Comparison of ENCODE assay signal across 9 cellular contexts in the genomic region with DNA sequence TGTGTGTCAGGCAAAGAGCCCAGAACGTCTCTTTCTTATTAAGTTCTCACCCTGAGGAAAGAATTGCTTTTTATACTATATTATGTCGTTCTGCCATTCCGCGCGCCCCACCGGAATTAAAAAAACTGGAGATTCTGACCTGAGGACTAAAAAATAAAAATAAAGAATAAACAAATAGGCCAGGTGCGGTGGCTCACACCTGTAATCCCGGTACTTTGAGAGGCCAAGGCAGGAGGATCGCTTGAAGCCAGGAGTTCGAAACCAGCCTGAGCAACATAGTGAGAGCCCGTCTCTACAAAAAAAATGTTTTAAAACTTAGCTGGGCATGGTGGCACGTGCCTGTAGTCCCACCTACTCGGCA. TPM values are rescaled to one million over a fixed set of nuclear protein-coding genes. Genes with fewer than 3 reads are reported as not detected.
DNase-seq lines count a peak whose midpoint lies in the region; ATAC-seq and TF ChIP-seq lines count a peak whose summit lies in the region.
"Had no signal": no experiment of that assay in that cellular context is flagged by ENCODE, and none has a peak within 500 bp of the region (broad histone marks: within the 10 kb centered on the region; RNA-seq: fewer than 3 reads in every experiment).

No MANE protein-coding gene starts in this region.

- H3K36me3 ChIP-seq in Peyer's patch: no peaks in the 10 kb centered on the region

- no peaks in the 10 kb centered on the region for H3K9me3 ChIP-seq in Peyer's patch

- no TSS peak for BruUV-seq in Calu3 (replicated peaks; lab: Mats Ljungman, UMichigan)

- no peak for TF ChIP-seq POLR2A in Peyer's patch (IDR thresholded peaks at IDR 0.05)

- TF ChIP-seq CTCF in Calu3 (IDR thresholded peaks at IDR 0.05; ENCODE audit: unreplicated experiment): no peak
- TF ChIP-seq CTCF in Peyer's patch (IDR thresholded peaks at IDR 0.05): no peak
- no peak for TF ChIP-seq CTCF in endothelial cell (IDR thresholded peaks at IDR 0.05; ENCODE audit: unreplicated experiment)
- TF ChIP-seq CTCF in progenitor cell of endocrine pancreas (IDR thresholded peaks at IDR 0.05; ENCODE audit: unreplicated experiment): no peak
- TF ChIP-seq CTCF in foreskin fibroblast (IDR thresholded peaks at IDR 0.05; ENCODE audit: low read depth, low read length): no peak

- H3K4me1 ChIP-seq in Peyer's patch: no peaks in the 10 kb centered on the region

- H3K27me3 Mint-ChIP-seq in Calu3 (ENCODE audit: unreplicated experiment): no peaks in the 10 kb centered on the region
- H3K27me3 Mint-ChIP-seq in endothelial cell (ENCODE audit: unreplicated experiment): peaks cover 2% of the 10 kb centered on the region
- no peaks in the 10 kb centered on the region for H3K27me3 Mint-ChIP-seq in progenitor cell of endocrine pancreas

- H3K9me3 Mint-ChIP-seq in Calu3 (ENCODE audit: low read depth, unreplicated experiment) (no peaks in the 10 kb centered on the region), endothelial cell (ENCODE audit: unreplicated experiment) (no peaks in the 10 kb centered on the region), progenitor cell of endocrine pancreas (ENCODE audit: low read depth) (no peaks in the 10 kb centered on the region)

- H3K27me3 ChIP-seq in Peyer's patch: no peaks in the 10 kb centered on the region

- intact Hi-C loops in Calu3 (cut with micrococcal nuclease; ENCODE audit: unreplicated experiment): no loop called here

- ATAC-seq in GM21381 (IDR thresholded peaks at IDR 0.05; ENCODE audit: unreplicated experiment): no peak
- no peak for ATAC-seq in HG03175 (IDR thresholded peaks at IDR 0.05; ENCODE audit: unreplicated experiment)

- H3K4me1 Mint-ChIP-seq in Calu3 (ENCODE audit: low read depth, unreplicated experiment) (peaks cover 8% of the 10 kb centered on the region), endothelial cell (ENCODE audit: unreplicated experiment) (peaks cover 2% of the 10 kb centered on the region), progenitor cell of endocrine pancreas (ENCODE audit: low read depth) (peaks cover 2% of the 10 kb centered on the region)

- CTCF ChIA-PET in Calu3 (lab: Charles Lee): no interaction called here

- H3K4me3 Mint-ChIP-seq in Calu3 (ENCODE audit: low read depth, unreplicated experiment) (peak overlapping the region; percentile 76), endothelial cell (ENCODE audit: unreplicated experiment) (peak overlapping the region; percentile 90), progenitor cell of endocrine pancreas (ENCODE audit: low read depth) (peak overlapping the region; percentile 82)

- peak overlapping the region; percentile 93 to 97 (median 96) for H3K27ac ChIP-seq in Peyer's patch

- no peak for DNase-seq in Calu3
- peak in 1 of 3 donors; percentile 37 for DNase-seq in Peyer's patch
- no peak for DNase-seq in endothelial cell (ENCODE audit: low spot score)
- no peak for DNase-seq in progenitor cell of endocrine pancreas (ENCODE audit: low spot score, unreplicated experiment)
- no peak for DNase-seq in NCI-H128 (lab: John Stamatoyannopoulos, UW; ENCODE audit: unreplicated experiment)
- DNase-seq in foreskin fibroblast: no peak
- DNase-seq: activated CD4-positive, alpha-beta T cell treated with anti-CD3 and anti-CD28 coated beads, Interleukin-2, amount 50 U/mL, for 1 hour had no signal

- H3K27ac Mint-ChIP-seq in Calu3 (ENCODE audit: unreplicated experiment): peak overlapping the region; percentile 98
- peak overlapping the region; percentile 100 for H3K27ac Mint-ChIP-seq in endothelial cell (ENCODE audit: unreplicated experiment)
- peak overlapping the region; percentile 100 for H3K27ac Mint-ChIP-seq in progenitor cell of endocrine pancreas

- H3K4me3 ChIP-seq in Peyer's patch: peak overlapping the region in 2 of 4 donors; percentile 79 to 97
- H3K4me3 ChIP-seq in foreskin fibroblast (ENCODE audit: low read depth in 1 of 2, low read length in 2 of 2): peak overlapping the region in 1 of 2 donors; percentile 55

- H3K36me3 Mint-ChIP-seq in Calu3 (ENCODE audit: insufficient read depth, unreplicated experiment) (peaks cover 17% of the 10 kb centered on the region), endothelial cell (ENCODE audit: low read depth, unreplicated experiment) (peaks cover 5% of the 10 kb centered on the region), progenitor cell of endocrine pancreas (ENCODE audit: insufficient read depth) (no peaks in the 10 kb centered on the region)

RNA-seq across cellular contexts. Expression of gene DYNC2I2, which starts 0.7 kb away (rescaled TPM):
- 52.4 and 53.2 TPM in 2 replicates for total RNA-seq in Calu3 (2022)
- total RNA-seq in Peyer's patch: 100 to 1,000 TPM in 1 of 4 donors, 10 to 100 TPM in 3; 71.9 to 103 (median 95.8) TPM
- 35.4 TPM for total RNA-seq in endothelial cell (ENCODE audit: unreplicated experiment)
- 83.4 and 85.4 TPM in 2 replicates for total RNA-seq in progenitor cell of endocrine pancreas

RNA-seq across cellular contexts. Expression of gene SET, which starts 31.7 kb away (rescaled TPM):
- total RNA-seq in Calu3 (2022) (321 and 367 TPM in 2 replicates), Peyer's patch (100 to 1,000 TPM in 1 of 4 donors, 10 to 100 TPM in 3; 72.3 to 148 (median 83.9) TPM), endothelial cell (ENCODE audit: unreplicated experiment) (420 TPM), progenitor cell of endocrine pancreas (563 and 571 TPM in 2 replicates)

RNA-seq across cellular contexts. Expression of gene PKN3, which starts 45.0 kb away (rescaled TPM):
- total RNA-seq in Calu3 (2022) (6.8 and 7.7 TPM in 2 replicates), Peyer's patch (10 to 100 TPM in 1 of 4 donors, 1 to 10 TPM in 3; 5.6 to 15.7 (median 9.3) TPM), endothelial cell (ENCODE audit: unreplicated experiment) (14.7 TPM), progenitor cell of endocrine pancreas (20.0 and 20.2 TPM in 2 replicates)
